27 cellular contexts compared by ENCODE assay signal in the genomic region with DNA sequence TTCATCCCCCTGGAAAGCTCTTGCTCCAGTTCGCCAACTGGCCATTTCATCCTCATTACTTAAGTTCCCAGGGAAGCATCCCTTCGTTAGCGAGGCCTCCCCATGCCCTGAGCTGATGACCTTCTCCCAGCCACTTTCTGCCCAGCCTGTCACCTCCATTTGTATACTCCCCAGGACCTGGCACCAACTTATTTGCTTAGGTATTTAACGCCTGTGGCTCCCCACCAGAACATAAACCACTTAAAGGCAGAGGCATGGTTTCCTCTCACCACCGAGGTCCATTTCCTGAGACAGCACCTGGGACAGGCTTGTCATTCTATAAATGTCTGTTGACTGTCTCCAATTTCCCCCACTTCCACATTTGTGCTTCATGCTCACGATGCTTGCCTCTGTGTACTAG.
A peak's percentile ranks its signal among the peaks of the same experiment; 100 is the strongest.
DNase-seq lines count a peak whose midpoint lies in the region; ATAC-seq, FAIRE-seq and TF ChIP-seq lines count a peak whose summit lies in the region.
"Had no signal": no experiment of that assay in that cellular context is flagged by ENCODE, and none has a peak within 500 bp of the region (broad histone marks: within the 10 kb centered on the region; RNA-seq: fewer than 3 reads in every experiment).

No MANE protein-coding gene starts in this region.

- no peaks in the 10 kb centered on the region for H3K36me3 Mint-ChIP-seq in memory B cell
- H3K36me3 Mint-ChIP-seq in glutamatergic neuron (ENCODE audit: unreplicated experiment): no peaks in the 10 kb centered on the region
- H3K36me3 Mint-ChIP-seq: activated CD4-positive, alpha-beta memory T cell treated with anti-CD3 and anti-CD28 coated beads for 36 hours had no signal

- H3K27ac Mint-ChIP-seq in memory B cell (peak overlapping the region; percentile 90), glutamatergic neuron (ENCODE audit: unreplicated experiment) (no peak overlapping the region)
- H3K27ac Mint-ChIP-seq: activated CD4-positive, alpha-beta memory T cell treated with anti-CD3 and anti-CD28 coated beads for 36 hours; activated naive CD4-positive, alpha-beta T cell treated with anti-CD3 and anti-CD28 coated beads for 36 hours; activated T-cell treated with anti-CD3 and anti-CD28 coated beads, Interleukin-2, amount 50 U/mL, for 24 hours; T-helper 1 cell treated with Interleukin-12 subunit alpha and Interleukin-12 subunit beta and Interleukin-4 antibody, amounts not matched to agents 30 μg/mL and 1 μg/mL, for 36 hours had no signal

- DNase-seq in GM12864 (ENCODE audit: low read depth) (peak; percentile 47), NAMALWA (ENCODE audit: low spot score) (peak; percentile 42), memory B cell (ENCODE audit: low spot score in 2 of 2) (peak in 1 of 2 donors; percentile 50), glutamatergic neuron (no peak), D341Med (ENCODE audit: low spot score) (no peak), iPS-NIHi11 (ENCODE audit: low spot score) (no peak), GM12891 (ENCODE audit: insufficient read length, low spot score) (no peak)
- DNase-seq: activated CD4-positive, alpha-beta memory T cell treated with anti-CD3 and anti-CD28 coated beads for 36 hours; activated naive CD4-positive, alpha-beta T cell treated with anti-CD3 and anti-CD28 coated beads for 36 hours; activated T-cell treated with anti-CD3 and anti-CD28 coated beads, Interleukin-2, amount 50 U/mL, for 24 hours; COR-L47; effector CD4-positive, alpha-beta T cell; gastrocnemius medialis; H7; Kasumi-1; kidney; NCI-H2107; NCI-H526; Right ventricle myocardium superior; stimulated activated CD4-positive, alpha-beta T cell treated with anti-CD3 and anti-CD28 coated beads, Interleukin-15, amount 100 ng/mL, for 24 hours had no signal

- ATAC-seq in GM21526 (IDR thresholded peaks at IDR 0.05; ENCODE audit: low FRiP score, unreplicated experiment): peak; percentile 48
- peak; percentile 85 for ATAC-seq in memory B cell (ENCODE audit: low read depth)

- TF ChIP-seq POLR2A in GM12891 (IDR thresholded peaks at IDR 0.05; ENCODE audit: low read depth, low read length): no peak

- TF ChIP-seq CTCF in GM12864 (IDR thresholded peaks at IDR 0.05; ENCODE audit: low read depth, low read length, missing control alignments) (no peak), glutamatergic neuron (IDR thresholded peaks at IDR 0.05; ENCODE audit: partially characterized antibody, unreplicated experiment) (no peak)

- H3K4me1 Mint-ChIP-seq in memory B cell (peaks cover 36% of the 10 kb centered on the region), glutamatergic neuron (ENCODE audit: low read depth, unreplicated experiment) (peaks cover 3% of the 10 kb centered on the region)

- H3K4me3 Mint-ChIP-seq in memory B cell (peak overlapping the region; percentile 66), glutamatergic neuron (ENCODE audit: unreplicated experiment) (no peak overlapping the region)
- H3K4me3 Mint-ChIP-seq: activated CD4-positive, alpha-beta memory T cell treated with anti-CD3 and anti-CD28 coated beads for 36 hours; activated naive CD4-positive, alpha-beta T cell treated with anti-CD3 and anti-CD28 coated beads for 36 hours; activated T-cell treated with anti-CD3 and anti-CD28 coated beads, Interleukin-2, amount 50 U/mL, for 24 hours; central memory CD8-positive, alpha-beta T cell; T-helper 1 cell treated with Interleukin-12 subunit alpha and Interleukin-12 subunit beta and Interleukin-4 antibody, amounts not matched to agents 30 μg/mL and 1 μg/mL, for 36 hours had no signal

- H3K4me3 ChIP-seq in GM12864 (ENCODE audit: low read depth, low read length): no peak overlapping the region
- H3K4me3 ChIP-seq: ascending aorta, gastrocnemius medialis, lung had no signal

- FAIRE-seq in GM12891 (lab: Jason Lieb, UNC): no peak
- FAIRE-seq: HTR-8/SVneo, kidney, urothelium cell line had no signal

- H3K9me3 Mint-ChIP-seq in memory B cell (no peaks in the 10 kb centered on the region), glutamatergic neuron (ENCODE audit: unreplicated experiment) (no peaks in the 10 kb centered on the region)
- H3K9me3 Mint-ChIP-seq: activated CD4-positive, alpha-beta memory T cell treated with anti-CD3 and anti-CD28 coated beads for 36 hours; activated naive CD4-positive, alpha-beta T cell treated with anti-CD3 and anti-CD28 coated beads for 36 hours; activated T-cell treated with anti-CD3 and anti-CD28 coated beads, Interleukin-2, amount 50 U/mL, for 24 hours; central memory CD8-positive, alpha-beta T cell; T-helper 1 cell treated with Interleukin-12 subunit alpha and Interleukin-12 subunit beta and Interleukin-4 antibody, amounts not matched to agents 30 μg/mL and 1 μg/mL, for 36 hours had no signal

- H3K27me3 Mint-ChIP-seq in memory B cell (no peaks in the 10 kb centered on the region), glutamatergic neuron (ENCODE audit: unreplicated experiment) (peaks cover 3% of the 10 kb centered on the region)

TF ChIP-seq in GM12891, 5 proteins besides CTCF, POLR2A, EP300 and RAD21:
- TF ChIP-seq POLR2AphosphoS5 (IDR thresholded peaks at IDR 0.05; ENCODE audit: low read depth, low read length) (no peak), TAF1 (IDR thresholded peaks at IDR 0.05; ENCODE audit: low read depth, low read length) (no peak), POU2F2 (IDR thresholded peaks at IDR 0.05; ENCODE audit: low read depth, low read length) (no peak), SPI1 (IDR thresholded peaks at IDR 0.05; ENCODE audit: low read depth, low read length) (no peak), PAX5 (IDR thresholded peaks at IDR 0.05; ENCODE audit: insufficient read depth, low read length, severe bottlenecking) (no peak)

Comparison
In these comparisons a context has a peak if more than half of its experiments do, and no peak if none do; other contexts are left out.
1. DNase-seq: peak in GM12864 (single experiment) and NAMALWA (single experiment); none in glutamatergic neuron (single experiment), D341Med (single experiment), iPS-NIHi11 (single experiment) and GM12891 (single experiment).